In genomic region chr13:32316476-32316875, GRCh38 we compare ENCODE assay signal across 8 cellular contexts. TPM values are rescaled to one million over a fixed set of nuclear protein-coding genes. Genes with fewer than 3 reads are reported as not detected.
DNase-seq lines count a peak whose midpoint lies in the region; ATAC-seq and TF ChIP-seq lines count a peak whose summit lies in the region.

No MANE protein-coding gene starts in this region.

- POLR2A ChIA-PET in CD8-positive, alpha-beta memory T cell (lab: Charles Lee) = interaction anchor here (3.1 kb wide), 1 partner anchor 111 kb away, joined by 41 read pairs; the partner anchor contains the start of gene N4BP2L1

- DNase-seq in CD8-positive, alpha-beta memory T cell = no peak
- DNase-seq in MV-4-11 (lab: John Stamatoyannopoulos, UW) (peak; percentile 91), breast epithelium (ENCODE audit: low spot score in 2 of 2) (no peak), natural killer cell (no peak), mucosa of gallbladder (ENCODE audit: low spot score) (no peak), NCI-H2227 (lab: John Stamatoyannopoulos, UW; ENCODE audit: unreplicated experiment) (no peak), COLO668 (lab: John Stamatoyannopoulos, UW; ENCODE audit: unreplicated experiment) (no peak), C1 segment of cervical spinal cord (lab: John Stamatoyannopoulos, UW) (no peak)

- no peaks in the 10 kb centered on the region for H3K36me3 ChIP-seq in CD8-positive, alpha-beta memory T cell (ENCODE audit: insufficient read depth, low read length)
- no peaks in the 10 kb centered on the region for H3K36me3 ChIP-seq in breast epithelium

- H3K27ac ChIP-seq in CD8-positive, alpha-beta memory T cell (ENCODE audit: low read depth, low read length) = peak overlapping the region; percentile 100
- no peak overlapping the region for H3K27ac ChIP-seq in breast epithelium

- peak overlapping the region in 5 of 8 donors; percentile 98 to 100 (median 100) for H3K27ac Mint-ChIP-seq in CD8-positive, alpha-beta memory T cell
- peak overlapping the region in 1 of 2 donors; percentile 100 for H3K27ac Mint-ChIP-seq in natural killer cell

- intact Hi-C loops in breast epithelium (cut with DNase I; ENCODE audit: low total_unique reads) = loop anchor here (5.0 kb wide), 1 partner anchor 1371 kb away; no protein-coding TSS in a partner anchor
- intact Hi-C loops in natural killer cell (cut with micrococcal nuclease) = loop anchor here (10.0 kb wide), 1 partner anchor 282 kb away; the partner anchor contains the start of gene FRY

- peak overlapping the region; percentile 96 for H3K4me3 ChIP-seq in CD8-positive, alpha-beta memory T cell (ENCODE audit: low read length)
- peak overlapping the region; percentile 59 to 79 (median 73) for H3K4me3 ChIP-seq in breast epithelium

- ATAC-seq in natural killer cell = no peak

- peak overlapping the region; percentile 89 to 100 (median 97) for H3K4me3 Mint-ChIP-seq in CD8-positive, alpha-beta memory T cell
- peak overlapping the region; percentile 98 for H3K4me3 Mint-ChIP-seq in natural killer cell

- peaks cover 0 to 12% (median 0%) of the 10 kb centered on the region in 3 donors for H3K36me3 Mint-ChIP-seq in CD8-positive, alpha-beta memory T cell
- H3K36me3 Mint-ChIP-seq in natural killer cell = no peaks in the 10 kb centered on the region

- no peaks in the 10 kb centered on the region for H3K9me3 Mint-ChIP-seq in CD8-positive, alpha-beta memory T cell
- H3K9me3 Mint-ChIP-seq in natural killer cell = no peaks in the 10 kb centered on the region

- H3K27me3 Mint-ChIP-seq in CD8-positive, alpha-beta memory T cell = peaks cover 0 to 3% of the 10 kb centered on the region in 2 donors
- H3K27me3 Mint-ChIP-seq in natural killer cell (ENCODE audit: low read depth in 2 of 2) = no peaks in the 10 kb centered on the region

- TF ChIP-seq POLR2A in breast epithelium (IDR thresholded peaks at IDR 0.05) = no peak

- H3K27me3 ChIP-seq in CD8-positive, alpha-beta memory T cell (ENCODE audit: insufficient read depth, low read length, poor library complexity, severe bottlenecking) = no peaks in the 10 kb centered on the region
- H3K27me3 ChIP-seq in breast epithelium = no peaks in the 10 kb centered on the region

- H3K4me1 ChIP-seq in CD8-positive, alpha-beta memory T cell (ENCODE audit: insufficient read depth, low read length) = peaks cover 13% of the 10 kb centered on the region
- H3K4me1 ChIP-seq in breast epithelium = no peaks in the 10 kb centered on the region

- H3K9me3 ChIP-seq in CD8-positive, alpha-beta memory T cell (ENCODE audit: low read length) = no peaks in the 10 kb centered on the region
- H3K9me3 ChIP-seq in breast epithelium = no peaks in the 10 kb centered on the region

- CTCF ChIA-PET in CD8-positive, alpha-beta memory T cell (lab: Charles Lee) = interaction anchor here (1.3 to 1.6 kb wide), 3 partner anchors 9 to 223 kb away, joined by 3 to 4 read pairs (median 4); no protein-coding TSS in a partner anchor

- H3K4me1 Mint-ChIP-seq in CD8-positive, alpha-beta memory T cell = peaks cover 13 to 21% (median 18%) of the 10 kb centered on the region in 3 donors
- H3K4me1 Mint-ChIP-seq in natural killer cell = peaks cover 14 to 17% of the 10 kb centered on the region in 2 donors

- TF ChIP-seq CTCF in breast epithelium (IDR thresholded peaks at IDR 0.05) (no peak), natural killer cell (IDR thresholded peaks at IDR 0.05) (no peak)

RNA-seq across cellular contexts. Expression of gene BRCA2, which starts 1.2 kb away (rescaled TPM):
- 10 to 100 TPM; 12.6 to 14.2 TPM for total RNA-seq in CD8-positive, alpha-beta memory T cell
- polyA plus RNA-seq in CD8-positive, alpha-beta memory T cell = 1.3 TPM
- total RNA-seq in breast epithelium = 1 to 10 TPM in 2 of 3 donors, under 1 TPM in 1; 0.98 to 3.5 (median 1.3) TPM
- total RNA-seq in natural killer cell = 1 to 10 TPM; 3.6 to 4.3 (median 3.6) TPM
- total RNA-seq in mucosa of gallbladder = 0.60 TPM

RNA-seq across cellular contexts. Expression of gene ZAR1L, which starts 1.3 kb away (rescaled TPM):
- not detected for total RNA-seq in CD8-positive, alpha-beta memory T cell
- not detected for polyA plus RNA-seq in CD8-positive, alpha-beta memory T cell
- total RNA-seq in breast epithelium (not detected), natural killer cell (under 1 TPM in 1 of 3 donors, not detected in 2; 0.23 TPM), mucosa of gallbladder (not detected)
